Comparison of ENCODE assay signal across 8 cellular contexts in the genomic region with DNA sequence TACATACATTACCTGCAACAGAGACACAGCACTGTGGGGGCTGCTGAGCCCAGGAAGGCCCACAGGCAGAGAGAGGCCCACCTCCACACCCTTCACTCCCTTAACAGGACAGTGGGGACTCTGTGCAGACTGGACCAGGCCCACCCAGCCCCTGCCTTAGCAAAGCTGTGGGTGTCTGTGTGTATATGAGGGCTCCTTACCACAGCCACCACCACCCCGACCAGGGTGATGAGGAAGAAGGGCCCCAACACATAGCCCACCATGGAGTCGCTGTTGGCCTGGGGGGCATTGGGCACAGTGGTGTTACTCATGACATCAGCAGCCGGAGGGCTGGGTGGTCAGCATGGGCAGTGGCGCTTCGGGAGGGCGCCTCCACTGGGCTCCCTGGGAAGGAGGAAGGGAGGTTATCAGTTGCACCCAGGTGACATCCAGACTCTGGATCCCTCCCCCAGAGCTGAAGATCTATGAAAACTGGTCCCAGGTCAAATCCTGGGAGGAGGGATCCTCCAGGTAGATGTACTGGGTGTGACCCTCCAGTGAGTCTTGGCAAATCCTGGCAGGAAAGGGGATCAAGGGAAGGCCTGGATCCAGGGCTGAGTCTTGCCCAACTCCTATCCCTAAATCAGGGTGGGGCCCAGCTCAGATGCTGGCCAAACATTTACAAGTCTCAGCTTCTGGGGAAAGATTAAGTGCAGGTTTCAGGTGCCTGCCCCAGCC. TPM values are rescaled to one million over a fixed set of nuclear protein-coding genes. Genes with fewer than 3 reads are reported as not detected.
DNase-seq lines count a peak whose midpoint lies in the region; ATAC-seq and TF ChIP-seq lines count a peak whose summit lies in the region.

No MANE protein-coding gene starts in this region.

- H3K4me3 ChIP-seq in CD4-positive, alpha-beta memory T cell (ENCODE audit: low read length in 2 of 2), result no peak overlapping the region
- peak overlapping the region; percentile 81 for H3K4me3 ChIP-seq in LNCaP clone FGC (ENCODE audit: low read depth, low read length)
- peak overlapping the region; percentile 66 to 100 (median 93) for H3K4me3 ChIP-seq in dorsolateral prefrontal cortex
- H3K4me3 ChIP-seq in neuron (ENCODE audit: low read length), result peak overlapping the region; percentile 70

- peaks cover 5 to 33% of the 10 kb centered on the region in 2 donors for H3K36me3 Mint-ChIP-seq in CD4-positive, alpha-beta memory T cell

- H3K27me3 ChIP-seq in CD4-positive, alpha-beta memory T cell (ENCODE audit: insufficient read depth, low read length), result no peaks in the 10 kb centered on the region
- no peaks in the 10 kb centered on the region for H3K27me3 ChIP-seq in dorsolateral prefrontal cortex
- H3K27me3 ChIP-seq in neuron (ENCODE audit: insufficient read depth, low read length), result no peaks in the 10 kb centered on the region

- CTCF ChIA-PET in CD4-positive, alpha-beta memory T cell (lab: Charles Lee; ENCODE audit: partially characterized antibody), result interaction anchor here (1.0 to 4.9 kb wide), 8 partner anchors 11 to 183 kb away, joined by 3 to 39 read pairs (median 14); a partner anchor contains a TSS

- no peak for ATAC-seq in HG03039 (IDR thresholded peaks at IDR 0.05; ENCODE audit: unreplicated experiment)

- H2AFZ ChIP-seq in neuron (ENCODE audit: low read depth, low read length), result no peak overlapping the region

- H3K4me3 Mint-ChIP-seq in CD4-positive, alpha-beta memory T cell, result peak overlapping the region; percentile 91 to 97 (median 96)

- peaks cover 16% of the 10 kb centered on the region for H3K36me3 ChIP-seq in CD4-positive, alpha-beta memory T cell (ENCODE audit: insufficient read depth, low read length)
- peaks cover 16% of the 10 kb centered on the region for H3K36me3 ChIP-seq in neuron (ENCODE audit: insufficient read depth, low read length)

- TF ChIP-seq CTCF in LNCaP clone FGC (IDR thresholded peaks at IDR 0.05; ENCODE audit: control insufficient read depth, extremely low read depth, insufficient read depth), result no peak
- TF ChIP-seq CTCF in dorsolateral prefrontal cortex (IDR thresholded peaks at IDR 0.05 in 54 of 56, conservative IDR thresholded peaks at IDR 0.05 in 2 of 56; ENCODE audit: low read depth in 1 of 56, partially characterized antibody in 56 of 56), result no peak

- H3K4me1 ChIP-seq in CD4-positive, alpha-beta memory T cell (ENCODE audit: insufficient read depth, low read length), result peaks cover 48% of the 10 kb centered on the region
- H3K4me1 ChIP-seq in neuron (ENCODE audit: insufficient read depth, low read length), result peaks cover 12% of the 10 kb centered on the region

- POLR2A ChIA-PET in CD4-positive, alpha-beta memory T cell (lab: Charles Lee; ENCODE audit: partially characterized antibody), result interaction anchor here (1.1 to 5.0 kb wide), 8 partner anchors 9 to 178 kb away, joined by 3 to 96 read pairs (median 20); a partner anchor contains a TSS

- peak overlapping the region; percentile 90 for H3K27ac ChIP-seq in CD4-positive, alpha-beta memory T cell (ENCODE audit: low read depth, low read length)
- peak overlapping the region in 56 of 59 donors; percentile 48 to 99 (median 96) for H3K27ac ChIP-seq in dorsolateral prefrontal cortex

- no peaks in the 10 kb centered on the region for H3K9me3 ChIP-seq in CD4-positive, alpha-beta memory T cell (ENCODE audit: control insufficient read depth in 1 of 2, low read length in 2 of 2)
- H3K9me3 ChIP-seq in neuron (ENCODE audit: low read length), result no peaks in the 10 kb centered on the region

- intact Hi-C loops in CD4-positive, alpha-beta memory T cell (cut with micrococcal nuclease), result loop anchor here (2.0 to 5.0 kb wide), 5 partner anchors 70 to 510 kb away; a partner anchor contains a TSS
- intact Hi-C loops in dorsolateral prefrontal cortex (cut with DNase I), result loop anchor here (1.0 to 5.0 kb wide), 4 partner anchors 51 to 360 kb away; no protein-coding TSS in a partner anchor

- peak overlapping the region; percentile 91 to 99 (median 98) for H3K27ac Mint-ChIP-seq in CD4-positive, alpha-beta memory T cell

- H3K27me3 Mint-ChIP-seq in CD4-positive, alpha-beta memory T cell, result no peaks in the 10 kb centered on the region

- no peaks in the 10 kb centered on the region for H3K9me3 Mint-ChIP-seq in CD4-positive, alpha-beta memory T cell

- peaks cover 25 to 47% (median 37%) of the 10 kb centered on the region in 4 donors for H3K4me1 Mint-ChIP-seq in CD4-positive, alpha-beta memory T cell

- DNase-seq in CD4-positive, alpha-beta memory T cell, result no peak
- DNase-seq in LNCaP clone FGC (ENCODE audit: low read depth), result no peak
- DNase-seq in dorsolateral prefrontal cortex, result peak in 1 of 10 donors; percentile 38
- no peak for DNase-seq in hippocampal formation (lab: John Stamatoyannopoulos, UW)
- no peak for DNase-seq in NK-92 (lab: John Stamatoyannopoulos, UW; ENCODE audit: unreplicated experiment)
- no peak for DNase-seq in NOMO-1 treated with dmso at 0.1 percent for 144 hours (lab: John Stamatoyannopoulos, UW; ENCODE audit: unreplicated experiment)

RNA-seq across cellular contexts. Expression of a gene that starts 1.2 kb away (rescaled TPM):
- 10 to 100 TPM; 29.7 to 30.1 TPM for total RNA-seq in CD4-positive, alpha-beta memory T cell
- 10 to 100 TPM; 51.5 to 66.5 TPM for polyA plus RNA-seq in CD4-positive, alpha-beta memory T cell
- 100 to 1,000 TPM in 3 of 120 experiments, 10 to 100 TPM in 117; 43.8 to 108 (median 67.5) TPM for total RNA-seq in dorsolateral prefrontal cortex

RNA-seq across cellular contexts. Expression of a gene that starts 11.0 kb away (rescaled TPM):
- 10 to 100 TPM; 74.7 to 77.5 TPM for total RNA-seq in CD4-positive, alpha-beta memory T cell
- 10 to 100 TPM; 25.4 to 40.8 TPM for polyA plus RNA-seq in CD4-positive, alpha-beta memory T cell
- total RNA-seq in dorsolateral prefrontal cortex, result 10 to 100 TPM; 33.1 to 85.0 (median 58.3) TPM

Comparison
In these comparisons a context has a peak if more than half of its experiments do, and no peak if none do; other contexts are left out.
1. H3K4me3 ChIP-seq: peak in LNCaP clone FGC (single experiment), dorsolateral prefrontal cortex (59 of 59) and neuron (single experiment); none in CD4-positive, alpha-beta memory T cell (0 of 2).